8 cellular contexts compared by ENCODE assay signal in genomic region chr10:17617031-17617911, GRCh38. TPM values are rescaled to one million over a fixed set of nuclear protein-coding genes. Genes with fewer than 3 reads are reported as not detected.
DNase-seq lines count a peak whose midpoint lies in the region; ATAC-seq lines count a peak whose summit lies in the region.

TSS of gene HACD1 (minus strand) at chr10:17617374. CDS start at chr10:17617339, 35 bp downstream.

- DNase-seq in NCI-H460 (ENCODE audit: extremely low read depth, low read depth) (peak; percentile 61), lung microvascular endothelial cell (ENCODE audit: low read depth in 2 of 2) (peak; percentile 58 to 62)
- peak; percentile 64 for DNase-seq in activated CD4-positive, alpha-beta memory T cell treated with anti-CD3 and anti-CD28 coated beads, Interleukin-2, amount 10 ng/mL, durations not matched to agents 7 days and 5 days
- DNase-seq in effector CD8-positive, alpha-beta T cell (lab: John Stamatoyannopoulos, UW) = peak; percentile 37
- DNase-seq in stimulated activated CD8-positive, alpha-beta memory T cell treated with anti-CD3 and anti-CD28 coated beads, Interleukin-12 subunit alpha, Interleukin-12 subunit beta, amount 100 ng/mL, for 1 hour (ENCODE audit: low read depth) = peak; percentile 6

- peak within 1 kb of the TSS; percentile 83 for H3K4me3 Mint-ChIP-seq in activated CD4-positive, alpha-beta memory T cell treated with anti-CD3 and anti-CD28 coated beads, Interleukin-2, amount 10 ng/mL, durations not matched to agents 7 days and 5 days

- peaks cover 17% of the 10 kb centered on the region for H3K79me2 ChIP-seq in ACC112 (ENCODE audit: control insufficient read depth, insufficient read depth, low read length, unreplicated experiment)

- H3K27ac ChIP-seq in ACC112 (ENCODE audit: low read depth, low read length) = peak within 1 kb of the TSS; percentile 33

- no peaks in the 10 kb centered on the region for H3K9me3 Mint-ChIP-seq in activated CD4-positive, alpha-beta memory T cell treated with anti-CD3 and anti-CD28 coated beads, Interleukin-2, amount 10 ng/mL, durations not matched to agents 7 days and 5 days

- peak within 1 kb of the TSS; percentile 84 for H3K4me3 ChIP-seq in ACC112 (ENCODE audit: low read depth, low read length)

- no peaks in the 10 kb centered on the region for H3K36me3 Mint-ChIP-seq in activated CD4-positive, alpha-beta memory T cell treated with anti-CD3 and anti-CD28 coated beads, Interleukin-2, amount 10 ng/mL, durations not matched to agents 7 days and 5 days (ENCODE audit: low read depth)

- H3K4me1 Mint-ChIP-seq in activated CD4-positive, alpha-beta memory T cell treated with anti-CD3 and anti-CD28 coated beads, Interleukin-2, amount 10 ng/mL, durations not matched to agents 7 days and 5 days = peaks cover 9% of the 10 kb centered on the region

- ATAC-seq in GM18520 (IDR thresholded peaks at IDR 0.05; ENCODE audit: unreplicated experiment) (peak; percentile 34), HG03025 (IDR thresholded peaks at IDR 0.05; ENCODE audit: low FRiP score, unreplicated experiment) (peak; percentile 49)

- CTCF ChIA-PET in activated CD4-positive, alpha-beta memory T cell treated with anti-CD3 and anti-CD28 coated beads, Interleukin-2, amount 10 ng/mL, durations not matched to agents 7 days and 5 days (lab: Charles Lee) = interaction anchor here (0.9 to 1.6 kb wide), 8 partner anchors 26 to 254 kb away, joined by 3 to 4 read pairs (median 3); partner anchors contain the start of gene STAM

- no peaks in the 10 kb centered on the region for H3K27me3 ChIP-seq in ACC112 (ENCODE audit: insufficient read depth, low read length)

- peak within 1 kb of the TSS; percentile 96 for H2AFZ ChIP-seq in ACC112 (ENCODE audit: low read length, unreplicated experiment)

- POLR2A ChIA-PET in activated CD4-positive, alpha-beta memory T cell treated with anti-CD3 and anti-CD28 coated beads, Interleukin-2, amount 10 ng/mL, durations not matched to agents 7 days and 5 days (lab: Charles Lee) = interaction anchor here (0.9 to 3.5 kb wide), 4 partner anchors 8 to 108 kb away, joined by 3 to 28 read pairs (median 6); partner anchors contain the start of gene STAM

- H3K4me1 ChIP-seq in ACC112 (ENCODE audit: control insufficient read depth, insufficient read depth, low read length, unreplicated experiment) = peaks cover 4% of the 10 kb centered on the region

- H3K27me3 Mint-ChIP-seq in activated CD4-positive, alpha-beta memory T cell treated with anti-CD3 and anti-CD28 coated beads, Interleukin-2, amount 10 ng/mL, durations not matched to agents 7 days and 5 days = peaks cover 23% of the 10 kb centered on the region

- 0 out of 2 replicates have a peak, but pooled peaks cover under 1% of the 10 kb centered on the region for H3K36me3 ChIP-seq in ACC112 (ENCODE audit: insufficient read depth, low read length)

- no peak within 1 kb of the TSS for H3K27ac Mint-ChIP-seq in activated CD4-positive, alpha-beta memory T cell treated with anti-CD3 and anti-CD28 coated beads, Interleukin-2, amount 10 ng/mL, durations not matched to agents 7 days and 5 days

RNA-seq across cellular contexts. Expression of gene HACD1, which starts in this region (rescaled TPM):
- 43.5 and 44.2 TPM in 2 replicates for total RNA-seq in NCI-H460 (2014; rRNA removed; shearing (Covaris generic))
- 29.4 and 36.1 TPM in 2 replicates for polyA plus RNA-seq in NCI-H460 (2014; cell fraction: nucleus; rRNA removed)
- total RNA-seq in activated CD4-positive, alpha-beta memory T cell treated with anti-CD3 and anti-CD28 coated beads, Interleukin-2, amount 10 ng/mL, durations not matched to agents 7 days and 5 days = 1 to 10 TPM; 3.7 to 4.6 TPM
- total RNA-seq in lung microvascular endothelial cell = 17.5 and 23.1 TPM in 2 replicates

Comparison
In these comparisons a context has a peak if more than half of its experiments do, and no peak if none do; other contexts are left out.
1. Peak in every context shown above with its lines: DNase-seq, ATAC-seq, H3K4me3 ChIP-seq and H3K27ac ChIP-seq.
2. DNase-seq: peak in every context shown above with its lines; median percentile 64 in activated CD4-positive, alpha-beta memory T cell treated with anti-CD3 and anti-CD28 coated beads, Interleukin-2, amount 10 ng/mL, durations not matched to agents 7 days and 5 days; 61 in NCI-H460; 60 in lung microvascular endothelial cell; 37 in effector CD8-positive, alpha-beta T cell; 6 in stimulated activated CD8-positive, alpha-beta memory T cell treated with anti-CD3 and anti-CD28 coated beads, Interleukin-12 subunit alpha, Interleukin-12 subunit beta, amount 100 ng/mL, for 1 hour.